2 cellular contexts compared by ENCODE assay signal in genomic region chr4:40484346-40484745, GRCh38.
TF ChIP-seq lines count a peak whose summit lies in the region.

No MANE protein-coding gene starts in this region.

TF ChIP-seq in liver, 16 proteins besides CTCF, POLR2A, EP300 and RAD21:
- TF ChIP-seq SP1 (IDR thresholded peaks at IDR 0.05), result no peak
- TF ChIP-seq FOXA2 (IDR thresholded peaks at IDR 0.05), result no peak
- TF ChIP-seq HNF4A (conservative IDR thresholded peaks at IDR 0.05), result no peak
- no peak for TF ChIP-seq MAX (IDR thresholded peaks at IDR 0.05)
- no peak for TF ChIP-seq FOXA1 (IDR thresholded peaks at IDR 0.05)
- TF ChIP-seq TAF1 (conservative IDR thresholded peaks at IDR 0.05), result no peak
- no peak for TF ChIP-seq REST (IDR thresholded peaks at IDR 0.05)
- no peak for TF ChIP-seq HNF4G (IDR thresholded peaks at IDR 0.05)
- no peak for TF ChIP-seq GABPA (IDR thresholded peaks at IDR 0.05 in 1 of 2, conservative IDR thresholded peaks at IDR 0.05 in 1 of 2)
- no peak for TF ChIP-seq RXRA (IDR thresholded peaks at IDR 0.05)
TF ChIP-seq in liver: peak in this region for 0.

TF ChIP-seq in HepG2, 621 proteins besides CTCF, POLR2A, EP300 and RAD21:
- TF ChIP-seq RXRB (CRISPR knock-in tag; IDR thresholded peaks at IDR 0.05; ENCODE audit: borderline replicate concordance) (no peak), CHCHD3 (CRISPR knock-in tag; IDR thresholded peaks at IDR 0.05) (no peak), TEAD3 (CRISPR knock-in tag; optimal IDR thresholded peaks at IDR 0.05; ENCODE audit: borderline replicate concordance) (no peak), ZUFSP (CRISPR knock-in tag; IDR thresholded peaks at IDR 0.05; ENCODE audit: borderline replicate concordance) (no peak), EED (CRISPR knock-in tag; IDR thresholded peaks at IDR 0.05) (no peak), THAP11 (CRISPR knock-in tag; IDR thresholded peaks at IDR 0.05) (no peak), TEF (CRISPR knock-in tag; IDR thresholded peaks at IDR 0.05) (no peak), ZNF883 (CRISPR knock-in tag; IDR thresholded peaks at IDR 0.05; ENCODE audit: not compliant biosample characterization) (no peak), NRL (CRISPR knock-in tag; IDR thresholded peaks at IDR 0.05; ENCODE audit: borderline replicate concordance) (no peak), ETS1 (CRISPR knock-in tag; IDR thresholded peaks at IDR 0.05) (no peak), NFATC3 (CRISPR knock-in tag; IDR thresholded peaks at IDR 0.05) (no peak), REST (IDR thresholded peaks at IDR 0.05; ENCODE audit: borderline replicate concordance in 1 of 2, low read depth in 1 of 2, low read length in 2 of 2) (no peak), MEIS2 (CRISPR knock-in tag; IDR thresholded peaks at IDR 0.05) (no peak), ZFY (CRISPR knock-in tag; IDR thresholded peaks at IDR 0.05) (no peak), ZNF225 (CRISPR knock-in tag; IDR thresholded peaks at IDR 0.05) (no peak), MIXL1 (CRISPR knock-in tag; IDR thresholded peaks at IDR 0.05) (no peak)
TF ChIP-seq in HepG2: peak in this region for 0.
